29 cellular contexts compared by ENCODE assay signal in genomic region chr9:131915181-131915580, GRCh38.
A peak's percentile ranks its signal among the peaks of the same experiment; 100 is the strongest.
DNase-seq lines count a peak whose midpoint lies in the region; TF ChIP-seq lines count a peak whose summit lies in the region.
"Had no signal": no experiment of that assay in that cellular context is flagged by ENCODE, and none has a peak within 500 bp of the region (broad histone marks: within the 10 kb centered on the region; RNA-seq: fewer than 3 reads in every experiment).

No MANE protein-coding gene starts in this region.

- CTCF ChIA-PET in activated CD4-positive, alpha-beta memory T cell treated with anti-CD3 and anti-CD28 coated beads, Interleukin-2, amount 10 ng/mL, durations not matched to agents 7 days and 5 days (lab: Charles Lee) = no interaction called here

- H3K4me1 Mint-ChIP-seq in immature natural killer cell = no peaks in the 10 kb centered on the region
- H3K4me1 Mint-ChIP-seq in activated CD4-positive, alpha-beta memory T cell treated with anti-CD3 and anti-CD28 coated beads, Interleukin-2, amount 10 ng/mL, durations not matched to agents 7 days and 5 days = no peaks in the 10 kb centered on the region

- DNase-seq in GM03348 (ENCODE audit: low spot score) = peak; percentile 13
- DNase-seq in M059J (ENCODE audit: low read depth) = peak; percentile 54
- peak; percentile 33 for DNase-seq in epithelial cell of esophagus (ENCODE audit: low read depth)
- DNase-seq in renal cortical epithelial cell (ENCODE audit: low read depth) = peak; percentile 3
- DNase-seq in Kasumi-1 (lab: John Stamatoyannopoulos, UW) = no peak
- DNase-seq in immature natural killer cell = no peak
- DNase-seq in activated CD4-positive, alpha-beta memory T cell treated with anti-CD3 and anti-CD28 coated beads, Interleukin-2, amount 10 ng/mL, durations not matched to agents 7 days and 5 days = no peak
- DNase-seq in NCI-H2107 (lab: John Stamatoyannopoulos, UW) = no peak
- DNase-seq: activated CD4-positive, alpha-beta T cell treated with anti-CD3 and anti-CD28 coated beads for 36 hours; activated CD8-positive, alpha-beta memory T cell treated with anti-CD3 and anti-CD28 coated beads for 24 hours; activated naive CD4-positive, alpha-beta T cell; activated T-cell treated with anti-CD3 and anti-CD28 coated beads, Interleukin-2, amount 50 U/mL, for 1 hour; C1 segment of cervical spinal cord; Caco-2; DMS79; effector CD4-positive, alpha-beta T cell; foreskin melanocyte; NCI-H1105 treated with DMSO at 0.1 percent for 48 hours; NCI-H1930; NCI-H226; right cardiac atrium; RPMI8226; stimulated activated CD4-positive, alpha-beta T cell treated with anti-CD3 and anti-CD28 coated beads, Interleukin-12 subunit alpha, Interleukin-12 subunit beta, amount 100 ng/mL, for 4 hours; stimulated activated CD4-positive, alpha-beta T cell treated with anti-CD3 and anti-CD28 coated beads, Interleukin-4, amount 100 ng/mL, for 1 hour; T-helper 17 cell; upper lobe of left lung had no signal

- TF ChIP-seq CTCF in epithelial cell of esophagus (IDR thresholded peaks at IDR 0.05; ENCODE audit: insufficient read depth, low read depth, low read length, missing control alignments) = no peak

- H3K36me3 Mint-ChIP-seq in immature natural killer cell = peaks cover 0 to 10% (median 0%) of the 10 kb centered on the region in 3 donors
- H3K36me3 Mint-ChIP-seq in activated CD4-positive, alpha-beta memory T cell treated with anti-CD3 and anti-CD28 coated beads, Interleukin-2, amount 10 ng/mL, durations not matched to agents 7 days and 5 days (ENCODE audit: low read depth) = no peaks in the 10 kb centered on the region

- no peak overlapping the region for H3K4me3 ChIP-seq in epithelial cell of esophagus (ENCODE audit: low read length)
- H3K4me3 ChIP-seq: breast epithelium, SK-N-MC, upper lobe of left lung had no signal

- no peaks in the 10 kb centered on the region for H3K9me3 Mint-ChIP-seq in immature natural killer cell
- no peaks in the 10 kb centered on the region for H3K9me3 Mint-ChIP-seq in activated CD4-positive, alpha-beta memory T cell treated with anti-CD3 and anti-CD28 coated beads, Interleukin-2, amount 10 ng/mL, durations not matched to agents 7 days and 5 days
- H3K9me3 Mint-ChIP-seq: memory B cell had no signal

- no peak overlapping the region for H3K4me3 Mint-ChIP-seq in immature natural killer cell
- H3K4me3 Mint-ChIP-seq in activated CD4-positive, alpha-beta memory T cell treated with anti-CD3 and anti-CD28 coated beads, Interleukin-2, amount 10 ng/mL, durations not matched to agents 7 days and 5 days = no peak overlapping the region
- H3K4me3 Mint-ChIP-seq: activated CD4-positive, alpha-beta T cell treated with anti-CD3 and anti-CD28 coated beads for 36 hours; memory B cell; T-helper 17 cell had no signal

- POLR2A ChIA-PET in activated CD4-positive, alpha-beta memory T cell treated with anti-CD3 and anti-CD28 coated beads, Interleukin-2, amount 10 ng/mL, durations not matched to agents 7 days and 5 days (lab: Charles Lee) = no interaction called here

- no peaks in the 10 kb centered on the region for H3K27me3 Mint-ChIP-seq in immature natural killer cell (ENCODE audit: low read depth in 3 of 3)
- H3K27me3 Mint-ChIP-seq in activated CD4-positive, alpha-beta memory T cell treated with anti-CD3 and anti-CD28 coated beads, Interleukin-2, amount 10 ng/mL, durations not matched to agents 7 days and 5 days = no peaks in the 10 kb centered on the region
- H3K27me3 Mint-ChIP-seq: activated CD4-positive, alpha-beta T cell treated with anti-CD3 and anti-CD28 coated beads for 36 hours; memory B cell; T-helper 17 cell had no signal

- no peak overlapping the region for H3K27ac Mint-ChIP-seq in immature natural killer cell
- no peak overlapping the region for H3K27ac Mint-ChIP-seq in activated CD4-positive, alpha-beta memory T cell treated with anti-CD3 and anti-CD28 coated beads, Interleukin-2, amount 10 ng/mL, durations not matched to agents 7 days and 5 days
- H3K27ac Mint-ChIP-seq: activated CD4-positive, alpha-beta T cell treated with anti-CD3 and anti-CD28 coated beads for 36 hours; memory B cell; T-helper 17 cell had no signal

Comparison
In these comparisons a context has a peak if more than half of its experiments do, and no peak if none do; other contexts are left out.
1. DNase-seq: peak in GM03348 (single experiment), M059J (single experiment), epithelial cell of esophagus (single experiment) and renal cortical epithelial cell (single experiment); none in Kasumi-1 (0 of 2), immature natural killer cell (0 of 3), activated CD4-positive, alpha-beta memory T cell treated with anti-CD3 and anti-CD28 coated beads, Interleukin-2, amount 10 ng/mL, durations not matched to agents 7 days and 5 days (single experiment) and NCI-H2107 (single experiment).